Comparison of ENCODE assay signal across 20 cellular contexts in the genomic region with DNA sequence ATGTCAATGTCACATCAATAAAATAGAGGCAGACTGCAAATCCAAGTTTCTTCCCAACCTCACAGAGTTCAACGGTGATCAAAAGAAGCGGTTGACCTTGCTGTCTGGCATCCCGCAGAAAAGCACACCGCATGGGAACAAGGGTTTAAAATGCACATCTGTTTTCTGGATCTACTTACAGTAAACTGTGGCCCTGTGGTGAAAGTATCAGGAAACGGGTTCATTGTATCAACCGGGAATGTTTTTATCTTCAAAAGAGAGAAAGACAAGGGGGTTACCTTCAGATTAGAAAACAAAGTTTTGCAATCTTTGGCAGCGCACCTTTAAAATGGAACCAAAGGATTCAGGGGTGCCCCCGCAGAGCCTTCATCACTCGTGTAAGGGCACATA. TPM values are rescaled to one million over a fixed set of nuclear protein-coding genes. Genes with fewer than 3 reads are reported as not detected.
"Had no signal": no experiment of that assay in that cellular context is flagged by ENCODE, and none has a peak within 500 bp of the region (broad histone marks: within the 10 kb centered on the region; RNA-seq: fewer than 3 reads in every experiment).

No MANE protein-coding gene starts in this region.

- H3K79me2 ChIP-seq: hepatocyte had no signal

- FAIRE-seq: colon, frontal cortex, kidney had no signal

- H3K36me3 ChIP-seq: esophagus muscularis mucosa, heart left ventricle, left lung, lower lobe of right lung had no signal

- H3K9me3 ChIP-seq: esophagus muscularis mucosa, heart left ventricle, left lung, lower lobe of right lung, mucosa of descending colon had no signal

- H3K27ac ChIP-seq: coronary artery, dorsolateral prefrontal cortex, esophagus muscularis mucosa, foreskin keratinocyte, heart left ventricle, hepatocyte, left lung, lower lobe of right lung had no signal

- H3K27me3 ChIP-seq: dorsolateral prefrontal cortex, heart left ventricle had no signal

- H2AFZ ChIP-seq: hepatocyte had no signal

- H3K4me1 ChIP-seq: esophagus muscularis mucosa, foreskin keratinocyte, left lung, lower lobe of right lung had no signal

- H3K4me3 ChIP-seq: coronary artery, dorsolateral prefrontal cortex, esophagus muscularis mucosa, heart left ventricle, hepatocyte, left lung, lower lobe of right lung, mucosa of descending colon had no signal

- H3K4me2 ChIP-seq: hepatocyte had no signal

- DNase-seq: effector CD4-positive, alpha-beta T cell; effector memory CD4-positive, alpha-beta T cell; heart left ventricle; immature natural killer cell; kidney; left lung; lower lobe of right lung; naive B cell had no signal

RNA-seq across cellular contexts. Expression of a gene that starts 15.5 kb away (rescaled TPM):
- total RNA-seq: endothelial cell of umbilical vein, fibroblast of villous mesenchyme, kidney, lung microvascular endothelial cell, myocyte had no signal
- polyA plus RNA-seq: endothelial cell of umbilical vein, immature natural killer cell had no signal
